Comparison of ENCODE assay signal across 8 cellular contexts in the genomic region with DNA sequence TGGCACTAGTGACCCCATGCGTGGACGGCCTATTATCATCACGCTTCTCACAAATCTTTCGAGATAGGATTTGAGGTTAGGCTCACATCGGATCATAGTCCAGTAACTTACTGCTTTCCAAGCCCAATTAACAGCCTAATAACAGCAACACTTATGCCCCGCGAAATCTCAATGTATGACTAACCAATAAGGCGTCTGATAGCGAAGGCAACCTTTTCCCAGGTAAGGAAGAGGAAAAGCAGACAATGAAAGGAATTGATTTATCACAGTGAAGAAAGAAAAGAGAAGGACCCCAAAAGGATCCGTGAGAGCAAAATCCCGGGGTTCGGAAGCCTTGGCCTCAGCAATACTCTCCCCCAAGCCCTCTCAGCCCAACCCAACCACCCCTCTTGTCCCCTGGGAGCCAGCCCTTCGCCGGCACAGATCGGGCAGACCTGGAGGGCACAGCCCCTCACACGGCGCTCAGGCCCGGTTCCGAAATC. TPM values are rescaled to one million over a fixed set of nuclear protein-coding genes. Genes with fewer than 3 reads are reported as not detected.
DNase-seq lines count a peak whose midpoint lies in the region; ATAC-seq and TF ChIP-seq lines count a peak whose summit lies in the region.

No MANE protein-coding gene starts in this region.

- H3K36me3 ChIP-seq in heart right ventricle (no peaks in the 10 kb centered on the region), psoas muscle (ENCODE audit: insufficient read depth in 1 of 2, low read depth in 1 of 2) (no peaks in the 10 kb centered on the region)

- peaks cover 47% of the 10 kb centered on the region for H3K4me1 Mint-ChIP-seq in activated naive CD4-positive, alpha-beta T cell treated with anti-CD3 and anti-CD28 coated beads, Interleukin-2, amount 50 U/mL, for 24 hours

- peak overlapping the region; percentile 99 for H3K4me3 Mint-ChIP-seq in activated naive CD4-positive, alpha-beta T cell treated with anti-CD3 and anti-CD28 coated beads, Interleukin-2, amount 50 U/mL, for 24 hours

- intact Hi-C loops in heart right ventricle (cut with DNase I) (loop anchor here in 2 of 10 donors (5.0 to 10.0 kb wide), 2 partner anchors 60 to 118 kb away; a partner anchor contains a TSS), psoas muscle (cut with DNase I) (loop anchor here (5.0 to 10.0 kb wide), 3 partner anchors 65 to 280 kb away; no protein-coding TSS in a partner anchor)

- TF ChIP-seq CTCF in AG10803 (conservative IDR thresholded peaks at IDR 0.05; ENCODE audit: low read length) (no peak), HL-60 (IDR thresholded peaks at IDR 0.05; ENCODE audit: insufficient read depth, low read length) (no peak), heart right ventricle (IDR thresholded peaks at IDR 0.05) (no peak), psoas muscle (IDR thresholded peaks at IDR 0.05) (no peak), GM10248 (IDR thresholded peaks at IDR 0.05; ENCODE audit: control extremely low read depth, extremely low read depth, low read depth, missing control alignments) (no peak)

- no peaks in the 10 kb centered on the region for H3K9me3 Mint-ChIP-seq in activated naive CD4-positive, alpha-beta T cell treated with anti-CD3 and anti-CD28 coated beads, Interleukin-2, amount 50 U/mL, for 24 hours

- H3K4me3 ChIP-seq in AG10803 (ENCODE audit: low read length) = peak overlapping the region; percentile 91
- H3K4me3 ChIP-seq in HL-60 (replicated peaks; ENCODE audit: insufficient read depth, low read length) = peak overlapping the region; percentile 93
- peak overlapping the region; percentile 60 to 97 (median 77) for H3K4me3 ChIP-seq in heart right ventricle
- H3K4me3 ChIP-seq in psoas muscle = peak overlapping the region; percentile 86

- WGBS in heart right ventricle, 2 donors = 1% methylated on average over 19 of the region's 19 CpGs
- WGBS in psoas muscle, 3 donors = 0% methylated on average over 19 of the region's 19 CpGs

- H3K27me3 ChIP-seq in HL-60 (ENCODE audit: insufficient read depth, poor library complexity, severe bottlenecking) (no peaks in the 10 kb centered on the region), heart right ventricle (peaks cover 0 to 7% (median 3%) of the 10 kb centered on the region in 7 donors), psoas muscle (ENCODE audit: insufficient read depth in 3 of 3, low read length in 2 of 3) (no peaks in the 10 kb centered on the region)

- H3K9me3 ChIP-seq in heart right ventricle (no peaks in the 10 kb centered on the region), psoas muscle (no peaks in the 10 kb centered on the region)

- no peak for DNase-seq in AG10803 (ENCODE audit: low read depth)
- peak; percentile 12 for DNase-seq in GM19238 (ENCODE audit: insufficient read length, low spot score)
- no peak for DNase-seq in HL-60 (ENCODE audit: low read depth in 1 of 2, low spot score in 1 of 2)
- DNase-seq in heart right ventricle = no peak
- no peak for DNase-seq in psoas muscle
- no peak for DNase-seq in GM10248 (ENCODE audit: extremely low spot score)
- no peak for DNase-seq in SIG-M5 (lab: John Stamatoyannopoulos, UW)

- CTCF ChIA-PET in GM10248 (lab: Yijun Ruan, JAX) = interaction anchor here (1.4 to 2.2 kb wide), 2 partner anchors 20 to 104 kb away, joined by 3 to 14 read pairs; no protein-coding TSS in a partner anchor

- peaks cover 4% of the 10 kb centered on the region for H3K36me3 Mint-ChIP-seq in activated naive CD4-positive, alpha-beta T cell treated with anti-CD3 and anti-CD28 coated beads, Interleukin-2, amount 50 U/mL, for 24 hours

- POLR2A ChIA-PET in GM10248 (lab: Yijun Ruan, JAX) = interaction anchor here (0.8 kb wide), 1 partner anchor 155 kb away, joined by 6 read pairs; no protein-coding TSS in a partner anchor

- ATAC-seq in heart right ventricle (peak in 7 of 8 donors; percentile 8 to 65 (median 37)), psoas muscle (peak; percentile 30 to 61 (median 37))

- H3K27ac ChIP-seq in HL-60 (replicated peaks) (peak overlapping the region; percentile 85), heart right ventricle (peak overlapping the region; percentile 76 to 92 (median 90)), psoas muscle (peak overlapping the region; percentile 91)

- H3K4me1 ChIP-seq in heart right ventricle = peaks cover 7 to 56% (median 46%) of the 10 kb centered on the region in 9 donors
- peaks cover 39% of the 10 kb centered on the region for H3K4me1 ChIP-seq in psoas muscle

- no peaks in the 10 kb centered on the region for H3K27me3 Mint-ChIP-seq in activated naive CD4-positive, alpha-beta T cell treated with anti-CD3 and anti-CD28 coated beads, Interleukin-2, amount 50 U/mL, for 24 hours

- peak overlapping the region; percentile 96 for H3K27ac Mint-ChIP-seq in activated naive CD4-positive, alpha-beta T cell treated with anti-CD3 and anti-CD28 coated beads, Interleukin-2, amount 50 U/mL, for 24 hours

RNA-seq across cellular contexts. Expression of a gene that starts 0.6 kb away (rescaled TPM):
- 10 to 100 TPM; 19.3 to 25.1 (median 22.0) TPM for total RNA-seq in heart right ventricle
- 10 to 100 TPM in 1 of 2 donors, 1 to 10 TPM in 1; 5.8 to 23.3 TPM for polyA plus RNA-seq in heart right ventricle
- 10 to 100 TPM; 16.5 to 28.1 (median 21.7) TPM for total RNA-seq in psoas muscle
- polyA plus RNA-seq in psoas muscle = 10 to 100 TPM in 2 of 3 donors, 1 to 10 TPM in 1; 5.7 to 23.5 (median 11.9) TPM

RNA-seq across cellular contexts. Expression of a gene that starts 54.6 kb away (rescaled TPM):
- total RNA-seq in heart right ventricle (1 to 10 TPM in 9 of 10 donors, under 1 TPM in 1; 0.92 to 6.9 (median 4.0) TPM), psoas muscle (under 1 TPM; 0.28 to 0.44 (median 0.33) TPM)
- polyA plus RNA-seq in heart right ventricle (1 to 10 TPM; 2.9 to 3.0 TPM), psoas muscle (under 1 TPM; 0.13 to 0.61 (median 0.30) TPM)
